8 cellular contexts compared by ENCODE assay signal in the genomic region with DNA sequence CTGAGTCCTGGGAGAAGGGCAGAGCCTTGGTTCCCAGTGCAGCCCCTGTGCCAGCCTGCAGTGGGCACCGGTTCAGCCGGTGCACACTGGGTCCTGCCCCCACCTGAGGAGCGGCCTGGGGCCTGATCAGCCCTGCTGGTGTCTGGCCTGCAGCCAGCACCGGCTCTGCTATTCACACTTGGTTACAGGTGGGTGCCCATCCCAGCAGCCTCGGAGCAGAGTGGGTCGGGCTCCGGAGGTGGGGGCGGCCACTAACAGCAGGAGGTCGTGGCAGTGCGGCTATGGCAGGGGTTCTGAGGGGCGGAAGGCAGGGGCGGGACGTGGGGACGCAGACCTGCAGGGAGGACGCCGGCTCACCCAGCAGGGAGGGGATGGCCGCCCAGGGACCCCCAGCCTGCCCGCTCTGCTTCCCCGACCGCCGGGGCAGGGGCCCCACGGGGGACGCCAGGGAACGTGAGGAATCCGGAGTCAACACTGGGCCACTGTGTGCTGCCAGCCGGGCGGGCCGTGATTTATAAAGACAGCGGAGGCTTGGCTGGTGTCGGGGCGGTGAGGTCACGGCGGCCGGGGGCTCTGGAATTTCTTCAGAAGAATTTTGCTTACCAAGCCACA. TPM values are rescaled to one million over a fixed set of nuclear protein-coding genes. Genes with fewer than 3 reads are reported as not detected.
DNase-seq lines count a peak whose midpoint lies in the region; ATAC-seq and TF ChIP-seq lines count a peak whose summit lies in the region.
"Had no signal": no experiment of that assay in that cellular context is flagged by ENCODE, and none has a peak within 500 bp of the region (broad histone marks: within the 10 kb centered on the region; RNA-seq: fewer than 3 reads in every experiment).

No MANE protein-coding gene starts in this region.

- H3K9me3 Mint-ChIP-seq in GM23338, result peaks cover 3% of the 10 kb centered on the region; the same call in 1 of the 3 replicates
- H3K9me3 Mint-ChIP-seq in stimulated activated effector memory CD8-positive, alpha-beta T cell treated with anti-CD3 and anti-CD28 coated beads, Interleukin-12 subunit alpha, Interleukin-12 subunit beta, amount 100 ng/mL, for 72 hours, result no peaks in the 10 kb centered on the region

- H3K27ac ChIP-seq in GM23338 (ENCODE audit: low read depth) (no peak overlapping the region), SJSA1 (peak overlapping the region; percentile 87), hepatocyte (peak overlapping the region; percentile 62)

- peaks cover 4% of the 10 kb centered on the region for H3K27me3 Mint-ChIP-seq in GM23338 (ENCODE audit: insufficient read depth, low read depth, poor library complexity)

- H3K9me2 ChIP-seq in GM23338 (ENCODE audit: insufficient read depth), result no peaks in the 10 kb centered on the region
- H3K9me2 ChIP-seq in hepatocyte (replicated peaks; ENCODE audit: insufficient read depth), result no peaks in the 10 kb centered on the region

- no peak overlapping the region for H3K4me3 Mint-ChIP-seq in GM23338
- peak overlapping the region; percentile 47 for H3K4me3 Mint-ChIP-seq in stimulated activated effector memory CD8-positive, alpha-beta T cell treated with anti-CD3 and anti-CD28 coated beads, Interleukin-12 subunit alpha, Interleukin-12 subunit beta, amount 100 ng/mL, for 72 hours

- DNase-seq in GM23338 (ENCODE audit: low spot score) (no peak), SJSA1 (ENCODE audit: low read depth in 1 of 2, low spot score in 2 of 2) (peak; percentile 75 to 85), hepatocyte (ENCODE audit: low spot score) (peak; percentile 75), amniotic stem cell (lab: John Stamatoyannopoulos, UW) (no peak), NCI-H1048 (lab: John Stamatoyannopoulos, UW) (no peak)
- DNase-seq in stimulated activated effector memory CD8-positive, alpha-beta T cell treated with anti-CD3 and anti-CD28 coated beads, Interleukin-12 subunit alpha, Interleukin-12 subunit beta, amount 100 ng/mL, for 72 hours (ENCODE audit: low spot score in 2 of 2), result no peak
- no peak for DNase-seq in stimulated activated CD4-positive, alpha-beta T cell treated with anti-CD3 and anti-CD28 coated beads, Interleukin-2, amount 100 ng/mL, for 48 hours
- DNase-seq: KBM-7 had no signal

- H3K36me3 Mint-ChIP-seq in GM23338 (ENCODE audit: low read depth), result peaks cover 13% of the 10 kb centered on the region
- peaks cover 87% of the 10 kb centered on the region for H3K36me3 Mint-ChIP-seq in stimulated activated effector memory CD8-positive, alpha-beta T cell treated with anti-CD3 and anti-CD28 coated beads, Interleukin-12 subunit alpha, Interleukin-12 subunit beta, amount 100 ng/mL, for 72 hours

- H3K4me3 ChIP-seq in GM23338 (no peak overlapping the region), SJSA1 (peak overlapping the region; percentile 21), hepatocyte (no peak overlapping the region)

- 31% methylated on average over 30 of the region's 34 CpGs for WGBS in hepatocyte (ENCODE audit: low lambda C conversion rate, missing lambda C conversion rate)

- H3K79me2 ChIP-seq in GM23338 (replicated peaks; ENCODE audit: insufficient read depth) (no peaks in the 10 kb centered on the region), hepatocyte (peaks cover 8% of the 10 kb centered on the region)

- H4K20me1 ChIP-seq in GM23338 (replicated peaks; ENCODE audit: insufficient read depth), result no peaks in the 10 kb centered on the region
- H4K20me1 ChIP-seq in hepatocyte (ENCODE audit: insufficient read depth, poor library complexity, severe bottlenecking), result no peaks in the 10 kb centered on the region

- H3K27me3 ChIP-seq in GM23338 (ENCODE audit: insufficient read depth) (no peaks in the 10 kb centered on the region), SJSA1 (replicated peaks) (no peaks in the 10 kb centered on the region), hepatocyte (no peaks in the 10 kb centered on the region)

- H3K27ac Mint-ChIP-seq in GM23338, result no peak overlapping the region
- H3K27ac Mint-ChIP-seq in stimulated activated effector memory CD8-positive, alpha-beta T cell treated with anti-CD3 and anti-CD28 coated beads, Interleukin-12 subunit alpha, Interleukin-12 subunit beta, amount 100 ng/mL, for 72 hours, result peak overlapping the region; percentile 76

- ATAC-seq in GM23338, result peak; percentile 36
- ATAC-seq in stimulated activated effector memory CD8-positive, alpha-beta T cell treated with anti-CD3 and anti-CD28 coated beads, Interleukin-12 subunit alpha, Interleukin-12 subunit beta, amount 100 ng/mL, for 72 hours, result peak; percentile 22

- no peak overlapping the region for H3K4me2 ChIP-seq in GM23338
- H3K4me2 ChIP-seq in hepatocyte, result peak overlapping the region; percentile 73

- H3K36me3 ChIP-seq in GM23338 (ENCODE audit: insufficient read depth) (peaks cover 1% of the 10 kb centered on the region; the same call in 1 of the 2 replicates), SJSA1 (peaks cover 21% of the 10 kb centered on the region), hepatocyte (replicated peaks; ENCODE audit: insufficient read depth, low read depth) (no peaks in the 10 kb centered on the region)

- H3F3A ChIP-seq in GM23338 (replicated peaks; ENCODE audit: low read depth), result no peaks in the 10 kb centered on the region

- TF ChIP-seq CTCF in GM23338 (conservative IDR thresholded peaks at IDR 0.05; ENCODE audit: low read depth in 2 of 2) (no peak), hepatocyte (IDR thresholded peaks at IDR 0.05; ENCODE audit: poor library complexity) (no peak)

- peaks cover 12% of the 10 kb centered on the region; the same call in 2 of the 3 replicates for H3K4me1 Mint-ChIP-seq in GM23338
- H3K4me1 Mint-ChIP-seq in stimulated activated effector memory CD8-positive, alpha-beta T cell treated with anti-CD3 and anti-CD28 coated beads, Interleukin-12 subunit alpha, Interleukin-12 subunit beta, amount 100 ng/mL, for 72 hours, result peaks cover 15% of the 10 kb centered on the region

- H3K4me1 ChIP-seq in GM23338 (ENCODE audit: insufficient read depth) (peaks cover 13% of the 10 kb centered on the region; the same call in 1 of the 2 replicates), SJSA1 (replicated peaks) (peaks cover 47% of the 10 kb centered on the region), hepatocyte (ENCODE audit: insufficient read depth) (peaks cover 61% of the 10 kb centered on the region)

- H2AFZ ChIP-seq in GM23338 (no peak overlapping the region), hepatocyte (no peak overlapping the region)

- H3K9me3 ChIP-seq in SJSA1 (replicated peaks), result peaks cover 10% of the 10 kb centered on the region
- H3K9me3 ChIP-seq in hepatocyte (ENCODE audit: low read depth), result no peaks in the 10 kb centered on the region

TF ChIP-seq in GM23338, 12 proteins besides CTCF, POLR2A, EP300 and RAD21 (continues in another document):
- no peak for TF ChIP-seq ZNF114 (CRISPR knock-in tag; IDR thresholded peaks at IDR 0.05)
- no peak for TF ChIP-seq ZNF331 (CRISPR knock-in tag; IDR thresholded peaks at IDR 0.05; ENCODE audit: low read depth)
- TF ChIP-seq CREB1 (CRISPR knock-in tag; IDR thresholded peaks at IDR 0.05; ENCODE audit: low read depth), result no peak
- TF ChIP-seq, protein P1, sequence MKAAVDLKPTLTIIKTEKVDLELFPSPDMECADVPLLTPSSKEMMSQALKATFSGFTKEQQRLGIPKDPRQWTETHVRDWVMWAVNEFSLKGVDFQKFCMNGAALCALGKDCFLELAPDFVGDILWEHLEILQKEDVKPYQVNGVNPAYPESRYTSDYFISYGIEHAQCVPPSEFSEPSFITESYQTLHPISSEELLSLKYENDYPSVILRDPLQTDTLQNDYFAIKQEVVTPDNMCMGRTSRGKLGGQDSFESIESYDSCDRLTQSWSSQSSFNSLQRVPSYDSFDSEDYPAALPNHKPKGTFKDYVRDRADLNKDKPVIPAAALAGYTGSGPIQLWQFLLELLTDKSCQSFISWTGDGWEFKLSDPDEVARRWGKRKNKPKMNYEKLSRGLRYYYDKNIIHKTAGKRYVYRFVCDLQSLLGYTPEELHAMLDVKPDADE (IDR thresholded peaks at IDR 0.05), result no peak
- no peak for TF ChIP-seq NANOG (IDR thresholded peaks at IDR 0.05; ENCODE audit: borderline replicate concordance)
- TF ChIP-seq POLR2AphosphoS5 (IDR thresholded peaks at IDR 0.05; ENCODE audit: low read depth), result no peak
- no peak for TF ChIP-seq STAT1 (IDR thresholded peaks at IDR 0.05; ENCODE audit: unreplicated experiment)

RNA-seq across cellular contexts. Expression of gene METRNL, which starts 20.3 kb away (rescaled TPM):
- 17.4 and 20.2 TPM in 2 replicates for total RNA-seq in GM23338 (2014; rRNA removed; shearing (Covaris generic))
- polyA plus RNA-seq in GM23338 (2016; fragmentation: Nextera tagmentation; extraction: Ambion mirVana), result 12.2 and 16.1 TPM in 2 replicates
- 128 and 197 TPM in 2 replicates for total RNA-seq in SJSA1 (2014; rRNA removed; shearing (Covaris generic))
- total RNA-seq in hepatocyte, result 65.3 and 97.2 TPM in 2 replicates
- polyA plus RNA-seq in hepatocyte, result 151 and 164 TPM in 2 replicates

Comparison
In these comparisons a context has a peak if more than half of its experiments do, and no peak if none do; other contexts are left out.
1. DNase-seq: peak in SJSA1 (2 of 2) and hepatocyte (single experiment); none in GM23338 (single experiment), stimulated activated effector memory CD8-positive, alpha-beta T cell treated with anti-CD3 and anti-CD28 coated beads, Interleukin-12 subunit alpha, Interleukin-12 subunit beta, amount 100 ng/mL, for 72 hours (0 of 2), amniotic stem cell (single experiment), stimulated activated CD4-positive, alpha-beta T cell treated with anti-CD3 and anti-CD28 coated beads, Interleukin-2, amount 100 ng/mL, for 48 hours (0 of 2) and NCI-H1048 (single experiment).